ENCODE assay signal across 14 cellular contexts in the genomic region with DNA sequence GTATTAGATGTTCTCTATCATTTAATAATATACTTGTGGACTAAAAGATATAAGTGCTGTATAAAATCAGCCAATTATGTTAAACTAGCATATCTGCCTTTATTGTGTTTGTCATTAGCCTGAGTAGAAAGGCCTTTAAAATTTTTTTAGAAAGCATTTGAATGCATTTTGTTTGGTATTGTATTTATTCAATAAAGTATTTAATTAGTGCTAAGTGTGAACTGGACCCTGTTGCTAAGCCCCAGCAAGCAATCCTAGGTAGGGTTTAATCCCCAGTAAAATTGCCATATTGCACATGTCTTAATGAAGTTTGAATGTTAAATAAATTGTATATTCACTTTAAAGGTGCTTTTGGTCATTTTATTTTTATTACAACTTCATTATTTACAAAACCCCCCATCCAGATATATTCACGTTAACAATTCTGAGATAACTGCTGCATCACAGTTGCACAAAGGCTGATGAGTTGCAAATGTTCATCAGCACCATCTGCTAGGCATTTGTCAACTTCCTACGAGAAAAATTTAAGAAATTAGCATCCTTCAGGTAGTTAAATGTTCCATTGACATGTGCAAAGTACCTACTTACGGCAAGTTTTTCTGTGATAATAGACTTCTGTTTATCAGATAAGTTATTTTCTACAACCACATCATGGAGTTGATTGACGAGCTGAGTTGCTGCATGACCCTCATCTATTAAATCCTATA. TPM values are rescaled to one million over a fixed set of nuclear protein-coding genes. Genes with fewer than 3 reads are reported as not detected.
DNase-seq lines count a peak whose midpoint lies in the region; ATAC-seq and TF ChIP-seq lines count a peak whose summit lies in the region.
"Had no signal": no experiment of that assay in that cellular context is flagged by ENCODE, and none has a peak within 500 bp of the region (broad histone marks: within the 10 kb centered on the region; RNA-seq: fewer than 3 reads in every experiment).

No MANE protein-coding gene starts in this region.

- H3K79me2 ChIP-seq in KMS-11 (ENCODE audit: insufficient read depth, low read depth), result peaks cover 45% of the 10 kb centered on the region

- no peak overlapping the region for H3K9ac ChIP-seq in KMS-11

- H3K4me3 ChIP-seq in KMS-11 (IDR thresholded peaks at IDR 0.05; ENCODE audit: insufficient read depth, low read depth, low read length), result no peak overlapping the region
- H3K4me3 ChIP-seq in left ventricle myocardium inferior, result no peak overlapping the region
- H3K4me3 ChIP-seq: BLaER1 treated with 17β-estradiol and CSF1 and Interleukin-3, amounts not matched to agents 10 nM and 100 nM; right atrium auricular region had no signal

- no peaks in the 10 kb centered on the region for H3K9me3 Mint-ChIP-seq in activated T-cell treated with anti-CD3 and anti-CD28 coated beads, Interleukin-2, amount 50 U/mL, for 24 hours
- no peaks in the 10 kb centered on the region for H3K9me3 Mint-ChIP-seq in activated T-helper 17 cell treated with anti-CD3 and anti-CD28 coated beads, Interleukin-2, amount 50 U/mL, for 72 hours
- H3K9me3 Mint-ChIP-seq in neural crest cell, result no peaks in the 10 kb centered on the region
- H3K9me3 Mint-ChIP-seq: T-cell had no signal

- H3K4me1 Mint-ChIP-seq in activated T-cell treated with anti-CD3 and anti-CD28 coated beads, Interleukin-2, amount 50 U/mL, for 24 hours (ENCODE audit: low read depth), result peaks cover 42% of the 10 kb centered on the region
- H3K4me1 Mint-ChIP-seq in activated T-helper 17 cell treated with anti-CD3 and anti-CD28 coated beads, Interleukin-2, amount 50 U/mL, for 72 hours, result peaks cover 41% of the 10 kb centered on the region
- peaks cover 41% of the 10 kb centered on the region for H3K4me1 Mint-ChIP-seq in neural crest cell

- H2AFZ ChIP-seq in KMS-11 (ENCODE audit: low read depth), result no peak overlapping the region

- H3K27me3 ChIP-seq in KMS-11 (ENCODE audit: insufficient read depth, low read depth), result no peaks in the 10 kb centered on the region
- no peaks in the 10 kb centered on the region for H3K27me3 ChIP-seq in left ventricle myocardium inferior (ENCODE audit: low read depth)
- H3K27me3 ChIP-seq: BLaER1 treated with 17β-estradiol and CSF1 and Interleukin-3, amounts not matched to agents 10 nM and 100 nM; right atrium auricular region had no signal

- peak overlapping the region; percentile 100 for H3K27ac Mint-ChIP-seq in activated T-cell treated with anti-CD3 and anti-CD28 coated beads, Interleukin-2, amount 50 U/mL, for 24 hours
- peak overlapping the region; percentile 100 for H3K27ac Mint-ChIP-seq in activated T-helper 17 cell treated with anti-CD3 and anti-CD28 coated beads, Interleukin-2, amount 50 U/mL, for 72 hours
- H3K27ac Mint-ChIP-seq in neural crest cell (ENCODE audit: unreplicated experiment), result no peak overlapping the region

- TF ChIP-seq CTCF in KMS-11 (conservative IDR thresholded peaks at IDR 0.05; ENCODE audit: low read depth, low read length) (no peak), neural crest cell (conservative IDR thresholded peaks at IDR 0.05) (no peak), left ventricle myocardium inferior (IDR thresholded peaks at IDR 0.05; ENCODE audit: borderline replicate concordance) (no peak)

- H3K4me2 ChIP-seq in KMS-11, result no peak overlapping the region

- peaks cover 64% of the 10 kb centered on the region for H4K20me1 ChIP-seq in KMS-11 (ENCODE audit: insufficient read depth)

- ATAC-seq in activated T-helper 17 cell treated with anti-CD3 and anti-CD28 coated beads, Interleukin-2, amount 50 U/mL, for 72 hours (replicated peaks), result no peak
- ATAC-seq in GM21737 (IDR thresholded peaks at IDR 0.05; ENCODE audit: unreplicated experiment), result no peak

- DNase-seq in activated T-cell treated with anti-CD3 and anti-CD28 coated beads, Interleukin-2, amount 50 U/mL, for 24 hours, result no peak
- no peak for DNase-seq in activated T-cell treated with anti-CD3 and anti-CD28 coated beads, Interleukin-2, amount 50 U/mL, for 48 hours
- DNase-seq in neural crest cell (ENCODE audit: low read depth, low spot score), result no peak
- DNase-seq in GOT3 (lab: John Stamatoyannopoulos, UW), result no peak
- DNase-seq in left ventricle myocardium inferior, result no peak
- DNase-seq: hypothalamus, NCI-H510A had no signal

- peaks cover 100% of the 10 kb centered on the region for H3K36me3 Mint-ChIP-seq in activated T-cell treated with anti-CD3 and anti-CD28 coated beads, Interleukin-2, amount 50 U/mL, for 24 hours (ENCODE audit: low read depth)
- H3K36me3 Mint-ChIP-seq in activated T-helper 17 cell treated with anti-CD3 and anti-CD28 coated beads, Interleukin-2, amount 50 U/mL, for 72 hours (ENCODE audit: low read depth), result peaks cover 100% of the 10 kb centered on the region
- H3K36me3 Mint-ChIP-seq in neural crest cell (ENCODE audit: low read depth), result peaks cover 47% of the 10 kb centered on the region

- H3K27ac ChIP-seq in KMS-11 (peak overlapping the region; percentile 95; the same call in 1 of the 2 replicates), left ventricle myocardium inferior (replicated peaks) (no peak overlapping the region)
- H3K27ac ChIP-seq: right atrium auricular region had no signal

- H3K9me3 ChIP-seq in left ventricle myocardium inferior (replicated peaks), result no peaks in the 10 kb centered on the region
- H3K9me3 ChIP-seq: right atrium auricular region had no signal

- no peaks in the 10 kb centered on the region for H3K27me3 Mint-ChIP-seq in activated T-cell treated with anti-CD3 and anti-CD28 coated beads, Interleukin-2, amount 50 U/mL, for 24 hours
- H3K27me3 Mint-ChIP-seq in activated T-helper 17 cell treated with anti-CD3 and anti-CD28 coated beads, Interleukin-2, amount 50 U/mL, for 72 hours, result no peaks in the 10 kb centered on the region
- H3K27me3 Mint-ChIP-seq in neural crest cell (ENCODE audit: low read depth), result peaks cover 4% of the 10 kb centered on the region
- H3K27me3 Mint-ChIP-seq: T-cell had no signal

- intact Hi-C loops in left ventricle myocardium inferior (cut with micrococcal nuclease), result no loop called here

- H3K36me3 ChIP-seq in KMS-11 (ENCODE audit: insufficient read depth) (peaks cover 59% of the 10 kb centered on the region), left ventricle myocardium inferior (peaks cover 73% of the 10 kb centered on the region)

- H3K4me1 ChIP-seq in KMS-11 (ENCODE audit: low read depth, poor library complexity, severe bottlenecking), result peaks cover 27% of the 10 kb centered on the region
- H3K4me1 ChIP-seq in left ventricle myocardium inferior, result peaks cover 47% of the 10 kb centered on the region

- peak overlapping the region; percentile 100 for H3K4me3 Mint-ChIP-seq in activated T-cell treated with anti-CD3 and anti-CD28 coated beads, Interleukin-2, amount 50 U/mL, for 24 hours
- H3K4me3 Mint-ChIP-seq in activated T-helper 17 cell treated with anti-CD3 and anti-CD28 coated beads, Interleukin-2, amount 50 U/mL, for 72 hours, result peak overlapping the region; percentile 97
- H3K4me3 Mint-ChIP-seq in neural crest cell, result peak overlapping the region; percentile 99

RNA-seq across cellular contexts. Expression of gene EIF4A2, which starts 6.3 kb away (rescaled TPM):
- 100 to 1,000 TPM; 266 to 346 TPM for total RNA-seq in activated T-helper 17 cell treated with anti-CD3 and anti-CD28 coated beads, Interleukin-2, amount 50 U/mL, for 72 hours
- 364 and 369 TPM in 2 replicates for total RNA-seq in neural crest cell
- 468 TPM for total RNA-seq in left ventricle myocardium inferior

RNA-seq across cellular contexts. Expression of gene RFC4, which starts 16.6 kb away (rescaled TPM):
- 100 to 1,000 TPM in 1 of 2 donors, 10 to 100 TPM in 1; 87.1 to 108 TPM for total RNA-seq in activated T-helper 17 cell treated with anti-CD3 and anti-CD28 coated beads, Interleukin-2, amount 50 U/mL, for 72 hours
- total RNA-seq in neural crest cell (105 and 107 TPM in 2 replicates), left ventricle myocardium inferior (9.6 TPM)

RNA-seq across cellular contexts. Expression of gene ADIPOQ, which starts 52.8 kb away (rescaled TPM):
- total RNA-seq in activated T-helper 17 cell treated with anti-CD3 and anti-CD28 coated beads, Interleukin-2, amount 50 U/mL, for 72 hours, result not detected
- total RNA-seq in neural crest cell (not detected in 2 replicates), left ventricle myocardium inferior (0.69 TPM)
- total RNA-seq: dermis blood vessel endothelial cell, T-cell had no signal
